8 cellular contexts compared by ENCODE assay signal in genomic region chr5:54902817-54903473, GRCh38.
A peak's percentile ranks its signal among the peaks of the same experiment; 100 is the strongest.
DNase-seq lines count a peak whose midpoint lies in the region; ATAC-seq and TF ChIP-seq lines count a peak whose summit lies in the region.
"Had no signal": no experiment of that assay in that cellular context is flagged by ENCODE, and none has a peak within 500 bp of the region (broad histone marks: within the 10 kb centered on the region; RNA-seq: fewer than 3 reads in every experiment).

No MANE protein-coding gene starts in this region.

- ATAC-seq in GM18520 (IDR thresholded peaks at IDR 0.05; ENCODE audit: unreplicated experiment) (peak; percentile 100), GM21825 (IDR thresholded peaks at IDR 0.05; ENCODE audit: unreplicated experiment) (peak; percentile 99)
- ATAC-seq in activated naive CD4-positive, alpha-beta T cell treated with anti-CD3 and anti-CD28 coated beads, Interleukin-2, amount 50 U/mL, for 72 hours, result peak; percentile 99

- H3K4me2 ChIP-seq in MM.1S (ENCODE audit: low read depth, low read length), result peak overlapping the region; percentile 74

- no peak overlapping the region for H2AFZ ChIP-seq in MM.1S (ENCODE audit: low read length)

- H3K4me1 ChIP-seq in MM.1S (ENCODE audit: low read length), result peaks cover 33% of the 10 kb centered on the region
- no peaks in the 10 kb centered on the region for H3K4me1 ChIP-seq in A673 (ENCODE audit: insufficient read depth, low read length, poor library complexity, severe bottlenecking)
- H3K4me1 ChIP-seq in BE2C, result no peaks in the 10 kb centered on the region
- H3K4me1 ChIP-seq: SJSA1 had no signal

- H3K4me3 ChIP-seq in MM.1S (ENCODE audit: low read length) (peak overlapping the region; percentile 28; the same call in 1 of the 2 replicates), A673 (ENCODE audit: low read depth, low read length, poor library complexity, severe bottlenecking) (no peak overlapping the region), BE2C (ENCODE audit: low read depth, low read length) (no peak overlapping the region)
- H3K4me3 ChIP-seq: SJSA1 had no signal

- H3K9me3 Mint-ChIP-seq in activated naive CD4-positive, alpha-beta T cell treated with anti-CD3 and anti-CD28 coated beads, Interleukin-2, amount 50 U/mL, for 72 hours, result no peaks in the 10 kb centered on the region

- no TSS peak for BruUV-seq in A673 (replicated peaks; lab: Mats Ljungman, UMichigan)

- H3K36me3 ChIP-seq in MM.1S (replicated peaks; ENCODE audit: insufficient read depth, low read length), result no peaks in the 10 kb centered on the region
- H3K36me3 ChIP-seq in A673 (ENCODE audit: insufficient read depth, low read length, poor library complexity, severe bottlenecking), result no peaks in the 10 kb centered on the region
- no peaks in the 10 kb centered on the region for H3K36me3 ChIP-seq in BE2C
- H3K36me3 ChIP-seq: SJSA1 had no signal

- H4K20me1 ChIP-seq in MM.1S (ENCODE audit: insufficient read depth, low read length), result no peaks in the 10 kb centered on the region

- H3K9ac ChIP-seq in MM.1S (ENCODE audit: low read length), result no peak overlapping the region; the same call in 1 of the 2 replicates

- no peaks in the 10 kb centered on the region for H3K36me3 Mint-ChIP-seq in activated naive CD4-positive, alpha-beta T cell treated with anti-CD3 and anti-CD28 coated beads, Interleukin-2, amount 50 U/mL, for 72 hours

- intact Hi-C loops in A673 (cut with micrococcal nuclease; ENCODE audit: unreplicated experiment), result no loop called here

- H3K79me2 ChIP-seq in MM.1S (ENCODE audit: low read length), result no peaks in the 10 kb centered on the region

- H3K27ac ChIP-seq in MM.1S (ENCODE audit: low read length) (peak overlapping the region; percentile 72), A673 (ENCODE audit: low read depth, low read length, poor library complexity, severe bottlenecking) (no peak overlapping the region)
- H3K27ac ChIP-seq: SJSA1 had no signal

- POLR2A ChIA-PET in A673 (lab: Charles Lee; ENCODE audit: low non-redundant PET), result no interaction called here

- no peaks in the 10 kb centered on the region for H3K9me2 ChIP-seq in MM.1S (replicated peaks; ENCODE audit: insufficient read depth, low read length)

- peaks cover 21% of the 10 kb centered on the region for H3F3A ChIP-seq in MM.1S (ENCODE audit: insufficient read depth, low read length)

- H3K9me3 ChIP-seq in MM.1S (replicated peaks; ENCODE audit: insufficient read depth, low read length), result no peaks in the 10 kb centered on the region
- no peaks in the 10 kb centered on the region for H3K9me3 ChIP-seq in A673 (ENCODE audit: low read depth, low read length, poor library complexity, severe bottlenecking)
- H3K9me3 ChIP-seq in BE2C, result no peaks in the 10 kb centered on the region
- H3K9me3 ChIP-seq: SJSA1 had no signal

- CTCF ChIA-PET in A673 (lab: Charles Lee), result no interaction called here

- H3K27me3 ChIP-seq in MM.1S (replicated peaks; ENCODE audit: insufficient read depth, low read length), result no peaks in the 10 kb centered on the region
- H3K27me3 ChIP-seq in A673 (replicated peaks; ENCODE audit: insufficient read depth, low read depth, low read length, poor library complexity), result no peaks in the 10 kb centered on the region
- peaks cover 5% of the 10 kb centered on the region for H3K27me3 ChIP-seq in BE2C
- H3K27me3 ChIP-seq: SJSA1 had no signal

- peak overlapping the region; percentile 23 to 69 for H3K27ac Mint-ChIP-seq in activated naive CD4-positive, alpha-beta T cell treated with anti-CD3 and anti-CD28 coated beads, Interleukin-2, amount 50 U/mL, for 72 hours

- DNase-seq in MM.1S (peak; percentile 97), A673 (ENCODE audit: low spot score) (no peak), BE2C (no peak)
- DNase-seq in activated naive CD4-positive, alpha-beta T cell treated with anti-CD3 and anti-CD28 coated beads, Interleukin-2, amount 50 U/mL, for 72 hours (ENCODE audit: low spot score in 2 of 2), result peak; percentile 52 to 66
- peak; percentile 74 for DNase-seq in stimulated activated CD4-positive, alpha-beta T cell treated with anti-CD3 and anti-CD28 coated beads, Interleukin-1b, Interleukin-23, amount 100 ng/mL, for 48 hours

- no peak for TF ChIP-seq CTCF in MM.1S (IDR thresholded peaks at IDR 0.05; ENCODE audit: low read length)
- no peak for TF ChIP-seq CTCF in A673 (conservative IDR thresholded peaks at IDR 0.05; ENCODE audit: low read depth, low read length)
- TF ChIP-seq CTCF in BE2C (IDR thresholded peaks at IDR 0.05; ENCODE audit: low read depth, low read length), result no peak

Comparison
In these comparisons a context has a peak if more than half of its experiments do, and no peak if none do; other contexts are left out.
1. DNase-seq: peak in MM.1S (single experiment), activated naive CD4-positive, alpha-beta T cell treated with anti-CD3 and anti-CD28 coated beads, Interleukin-2, amount 50 U/mL, for 72 hours (2 of 2) and stimulated activated CD4-positive, alpha-beta T cell treated with anti-CD3 and anti-CD28 coated beads, Interleukin-1b, Interleukin-23, amount 100 ng/mL, for 48 hours (single experiment); none in A673 (single experiment) and BE2C (single experiment).
2. Peak in every context shown above with its lines, with median percentiles within 50 percentile points of each other: ATAC-seq.